ENCODE assay signal across 16 cellular contexts in genomic region chr12:41998451-41998850, GRCh38.
DNase-seq lines count a peak whose midpoint lies in the region; ATAC-seq and TF ChIP-seq lines count a peak whose summit lies in the region.
"Had no signal": no experiment of that assay in that cellular context is flagged by ENCODE, and none has a peak within 500 bp of the region (broad histone marks: within the 10 kb centered on the region; RNA-seq: fewer than 3 reads in every experiment).

No MANE protein-coding gene starts in this region.

- H3K4me3 Mint-ChIP-seq in T-helper 2 cell treated with Interferon-gamma antibody and Interleukin-4, amounts not matched to agents 5 μg/mL and 100 μg/mL, for 36 hours: no peak overlapping the region
- no peak overlapping the region for H3K4me3 Mint-ChIP-seq in neural crest cell
- no peak overlapping the region for H3K4me3 Mint-ChIP-seq in stimulated activated effector memory CD8-positive, alpha-beta T cell treated with anti-CD3 and anti-CD28 coated beads, Interleukin-12 subunit alpha, Interleukin-12 subunit beta, amount 100 ng/mL, for 72 hours
- H3K4me3 Mint-ChIP-seq: CD4-positive, alpha-beta memory T cell had no signal

- no peak for ATAC-seq in stimulated activated effector memory CD8-positive, alpha-beta T cell treated with anti-CD3 and anti-CD28 coated beads, Interleukin-12 subunit alpha, Interleukin-12 subunit beta, amount 100 ng/mL, for 72 hours

- no peak for DNase-seq in T-helper 2 cell treated with Interferon-gamma antibody and Interleukin-4, amounts not matched to agents 5 μg/mL and 100 μg/mL, for 36 hours (ENCODE audit: low spot score)
- DNase-seq in T-helper 2 cell (no peak), neural crest cell (ENCODE audit: low read depth, low spot score) (no peak), HT-29 (ENCODE audit: low spot score) (no peak), cerebellar cortex (ENCODE audit: low spot score) (no peak)
- DNase-seq in stimulated activated effector memory CD8-positive, alpha-beta T cell treated with anti-CD3 and anti-CD28 coated beads, Interleukin-12 subunit alpha, Interleukin-12 subunit beta, amount 100 ng/mL, for 72 hours (ENCODE audit: low spot score in 2 of 2): no peak
- DNase-seq: BE2C; Calu3; CD4-positive, alpha-beta memory T cell; COR-L47; DMS53; DMS79 treated with DMSO at 0.1 percent for 48 hours; GF-D8; H7; HCEC 1CT had no signal

- no peaks in the 10 kb centered on the region for H3K4me1 Mint-ChIP-seq in T-helper 2 cell treated with Interferon-gamma antibody and Interleukin-4, amounts not matched to agents 5 μg/mL and 100 μg/mL, for 36 hours (ENCODE audit: low read depth)
- no peaks in the 10 kb centered on the region for H3K4me1 Mint-ChIP-seq in neural crest cell
- H3K4me1 Mint-ChIP-seq in stimulated activated effector memory CD8-positive, alpha-beta T cell treated with anti-CD3 and anti-CD28 coated beads, Interleukin-12 subunit alpha, Interleukin-12 subunit beta, amount 100 ng/mL, for 72 hours: no peaks in the 10 kb centered on the region
- H3K4me1 Mint-ChIP-seq: CD4-positive, alpha-beta memory T cell had no signal

- H3K27me3 Mint-ChIP-seq in T-helper 2 cell treated with Interferon-gamma antibody and Interleukin-4, amounts not matched to agents 5 μg/mL and 100 μg/mL, for 36 hours (ENCODE audit: low read depth): peaks cover 5% of the 10 kb centered on the region
- no peaks in the 10 kb centered on the region for H3K27me3 Mint-ChIP-seq in neural crest cell (ENCODE audit: low read depth)

- no peaks in the 10 kb centered on the region for H3K9me3 Mint-ChIP-seq in T-helper 2 cell treated with Interferon-gamma antibody and Interleukin-4, amounts not matched to agents 5 μg/mL and 100 μg/mL, for 36 hours
- no peaks in the 10 kb centered on the region for H3K9me3 Mint-ChIP-seq in neural crest cell
- H3K9me3 Mint-ChIP-seq in stimulated activated effector memory CD8-positive, alpha-beta T cell treated with anti-CD3 and anti-CD28 coated beads, Interleukin-12 subunit alpha, Interleukin-12 subunit beta, amount 100 ng/mL, for 72 hours: no peaks in the 10 kb centered on the region
- H3K9me3 Mint-ChIP-seq: CD4-positive, alpha-beta memory T cell had no signal

- TF ChIP-seq CTCF in neural crest cell (conservative IDR thresholded peaks at IDR 0.05): no peak

- H3K36me3 Mint-ChIP-seq in T-helper 2 cell treated with Interferon-gamma antibody and Interleukin-4, amounts not matched to agents 5 μg/mL and 100 μg/mL, for 36 hours (ENCODE audit: low read depth): no peaks in the 10 kb centered on the region
- no peaks in the 10 kb centered on the region for H3K36me3 Mint-ChIP-seq in neural crest cell (ENCODE audit: low read depth)
- H3K36me3 Mint-ChIP-seq in stimulated activated effector memory CD8-positive, alpha-beta T cell treated with anti-CD3 and anti-CD28 coated beads, Interleukin-12 subunit alpha, Interleukin-12 subunit beta, amount 100 ng/mL, for 72 hours: no peaks in the 10 kb centered on the region
- H3K36me3 Mint-ChIP-seq: CD14-positive monocyte; CD4-positive, alpha-beta memory T cell had no signal

- peak overlapping the region; percentile 45 for H3K27ac Mint-ChIP-seq in T-helper 2 cell treated with Interferon-gamma antibody and Interleukin-4, amounts not matched to agents 5 μg/mL and 100 μg/mL, for 36 hours
- peak overlapping the region; percentile 53 for H3K27ac Mint-ChIP-seq in neural crest cell (ENCODE audit: unreplicated experiment)
- H3K27ac Mint-ChIP-seq in stimulated activated effector memory CD8-positive, alpha-beta T cell treated with anti-CD3 and anti-CD28 coated beads, Interleukin-12 subunit alpha, Interleukin-12 subunit beta, amount 100 ng/mL, for 72 hours: peak overlapping the region; percentile 36
- H3K27ac Mint-ChIP-seq: CD14-positive monocyte; CD4-positive, alpha-beta memory T cell had no signal
